ENCODE assay signal across 11 cellular contexts in genomic region chr1:172321429-172321828, GRCh38.
DNase-seq lines count a peak whose midpoint lies in the region; ATAC-seq and TF ChIP-seq lines count a peak whose summit lies in the region.
"Had no signal": no experiment of that assay in that cellular context is flagged by ENCODE, and none has a peak within 500 bp of the region (broad histone marks: within the 10 kb centered on the region; RNA-seq: fewer than 3 reads in every experiment).

No MANE protein-coding gene starts in this region.

- no peak for TF ChIP-seq CTCF in fibroblast of the aortic adventitia (IDR thresholded peaks at IDR 0.05; ENCODE audit: insufficient read depth, low read length)

- no peak overlapping the region for H3K4me3 ChIP-seq in fibroblast of the aortic adventitia (ENCODE audit: low read depth, low read length)
- H3K4me3 ChIP-seq: cardiac muscle cell had no signal

- in situ Hi-C loops in G401 (cut with HindIII; ENCODE audit: low sequenced_read_pairs): no loop called here

- ATAC-seq in GM19452 (IDR thresholded peaks at IDR 0.05; ENCODE audit: unreplicated experiment): no peak
- no peak for ATAC-seq in GM18907 (IDR thresholded peaks at IDR 0.05; ENCODE audit: unreplicated experiment)

- DNase-seq in G401 (ENCODE audit: low spot score) (peak; percentile 74), SHP77 (lab: John Stamatoyannopoulos, UW) (peak; percentile 69 to 70), fibroblast of the aortic adventitia (ENCODE audit: low read depth) (peak; percentile 80), stromal cell of bone marrow (ENCODE audit: low read depth) (peak; percentile 47), NCI-H1930 (lab: John Stamatoyannopoulos, UW) (no peak), activated gamma-delta T cell (lab: John Stamatoyannopoulos, UW) (no peak)
- DNase-seq: NCI-H1436 treated with DMSO at 0.1 percent for 48 hours, SW 1271 had no signal

Comparison
In these comparisons a context has a peak if more than half of its experiments do, and no peak if none do; other contexts are left out.
1. DNase-seq: peak in G401 (single experiment), SHP77 (2 of 2), fibroblast of the aortic adventitia (single experiment) and stromal cell of bone marrow (single experiment); none in NCI-H1930 (0 of 2) and activated gamma-delta T cell (single experiment).